17 cellular contexts compared by ENCODE assay signal in genomic region chr14:93017898-93018297, GRCh38.
DNase-seq lines count a peak whose midpoint lies in the region; ATAC-seq, FAIRE-seq and TF ChIP-seq lines count a peak whose summit lies in the region.
"Had no signal": no experiment of that assay in that cellular context is flagged by ENCODE, and none has a peak within 500 bp of the region (broad histone marks: within the 10 kb centered on the region; RNA-seq: fewer than 3 reads in every experiment).

No MANE protein-coding gene starts in this region.

- in situ Hi-C loops in transverse colon (cut with MboI; ENCODE audit: low pct_ligation_motif_present in 1 of 4, low pct_unique_long_range_greater_than_20kb in 1 of 4, low sequenced_read_pairs in 3 of 4): no loop called here

- peaks cover 13% of the 10 kb centered on the region for H4K20me1 ChIP-seq in neural progenitor cell (ENCODE audit: low read depth)

- peak in 1 of 4 donors; percentile 19 for ATAC-seq in heart left ventricle
- ATAC-seq in Right ventricle myocardium inferior: no peak
- peak; percentile 10 for ATAC-seq in gastroesophageal sphincter

- DNase-seq in heart left ventricle (no peak), Right ventricle myocardium inferior (ENCODE audit: missing footprints) (no peak), neural progenitor cell (ENCODE audit: low spot score) (no peak), transverse colon (no peak), inferior parietal cortex (ENCODE audit: extremely low spot score) (no peak), GM12891 (ENCODE audit: insufficient read length, low spot score) (no peak), CD1c-positive myeloid dendritic cell (ENCODE audit: extremely low spot score) (no peak)
- DNase-seq: activated CD4-positive, alpha-beta T cell treated with anti-CD3 and anti-CD28 coated beads, Interleukin-2, amount 50 U/mL, for 48 hours; COR-L47; immature natural killer cell; NCI-H1092; occipital lobe; stimulated activated naive CD4-positive, alpha-beta T cell had no signal

- H3K4me1 Mint-ChIP-seq in neural progenitor cell: peaks cover 37% of the 10 kb centered on the region

- H3K27me3 Mint-ChIP-seq in neural progenitor cell (ENCODE audit: insufficient read depth, low read depth): peaks cover 16% of the 10 kb centered on the region

- H3K9ac ChIP-seq in neural progenitor cell: no peak overlapping the region

- no peak for FAIRE-seq in GM12891 (lab: Jason Lieb, UNC)
- FAIRE-seq: RCC 7860, TTC549 had no signal

- peaks cover 9% of the 10 kb centered on the region for H3F3A ChIP-seq in neural progenitor cell (ENCODE audit: low read depth)

- WGBS in heart left ventricle, 4 donors: 79 to 90% (median 82%) methylated on average over 9 to 10 of the region's 10 CpGs
- 66 to 81% methylated on average over 2 to 9 of the region's 10 CpGs for WGBS in gastroesophageal sphincter (ENCODE audit: low coverage in 1 of 2), 2 donors
- WGBS in transverse colon (ENCODE audit: low coverage in 1 of 2), 2 donors: 92% methylated on average over 10 of the region's 10 CpGs; no CpG with 5 or more reads in 1 of the 2 donors

- H3K79me2 ChIP-seq in neural progenitor cell (ENCODE audit: low read depth): no peaks in the 10 kb centered on the region

- intact Hi-C loops in heart left ventricle (cut with DNase I): no loop called here
- intact Hi-C loops in Right ventricle myocardium inferior (cut with DNase I): no loop called here
- intact Hi-C loops in transverse colon (cut with DNase I; ENCODE audit: low total_unique reads): no loop called here

- H3K27me3 ChIP-seq in heart left ventricle (no peaks in the 10 kb centered on the region), gastroesophageal sphincter (no peaks in the 10 kb centered on the region), neural progenitor cell (no peaks in the 10 kb centered on the region), transverse colon (no peaks in the 10 kb centered on the region)

- no peaks in the 10 kb centered on the region for H3K9me3 Mint-ChIP-seq in neural progenitor cell
- H3K9me3 Mint-ChIP-seq: immature natural killer cell had no signal

- no peak overlapping the region for H2AFZ ChIP-seq in neural progenitor cell (replicated peaks)

- H3K4me1 ChIP-seq in heart left ventricle (peaks cover 10 to 75% (median 45%) of the 10 kb centered on the region in 12 donors), gastroesophageal sphincter (peaks cover 15 to 99% (median 64%) of the 10 kb centered on the region in 3 donors), neural progenitor cell (peaks cover 31% of the 10 kb centered on the region), transverse colon (peaks cover 20 to 40% (median 24%) of the 10 kb centered on the region in 4 donors)

- TF ChIP-seq EP300 in gastroesophageal sphincter (IDR thresholded peaks at IDR 0.05) (no peak), transverse colon (IDR thresholded peaks at IDR 0.05; ENCODE audit: low read depth) (no peak)

- H3K27ac ChIP-seq in heart left ventricle (peak overlapping the region in 11 of 12 donors; percentile 13 to 81 (median 50)), gastroesophageal sphincter (peak overlapping the region; percentile 82 to 90 (median 86)), neural progenitor cell (no peak overlapping the region), transverse colon (peak overlapping the region; percentile 64 to 83 (median 72))
- H3K27ac ChIP-seq: HL-60 had no signal

- H3K36me3 Mint-ChIP-seq in neural progenitor cell: peaks cover 2% of the 10 kb centered on the region

- H3K27ac Mint-ChIP-seq in neural progenitor cell: no peak overlapping the region

- TF ChIP-seq CTCF in heart left ventricle (IDR thresholded peaks at IDR 0.05): no peak
- no peak for TF ChIP-seq CTCF in gastroesophageal sphincter (IDR thresholded peaks at IDR 0.05)
- no peak for TF ChIP-seq CTCF in neural progenitor cell (IDR thresholded peaks at IDR 0.05)
- no peak for TF ChIP-seq CTCF in transverse colon (IDR thresholded peaks at IDR 0.05)

- TF ChIP-seq POLR2A in heart left ventricle (IDR thresholded peaks at IDR 0.05) (no peak), gastroesophageal sphincter (IDR thresholded peaks at IDR 0.05) (no peak), transverse colon (IDR thresholded peaks at IDR 0.05) (no peak), GM12891 (IDR thresholded peaks at IDR 0.05; ENCODE audit: low read depth, low read length) (no peak)

- no peak overlapping the region for H3K4me3 ChIP-seq in heart left ventricle
- no peak overlapping the region for H3K4me3 ChIP-seq in gastroesophageal sphincter
- no peak overlapping the region for H3K4me3 ChIP-seq in neural progenitor cell
- H3K4me3 ChIP-seq in transverse colon: no peak overlapping the region

- peaks cover 0 to 16% (median 0%) of the 10 kb centered on the region in 9 donors for H3K36me3 ChIP-seq in heart left ventricle
- H3K36me3 ChIP-seq in gastroesophageal sphincter: peaks cover 0 to 5% of the 10 kb centered on the region in 2 donors
- no peaks in the 10 kb centered on the region for H3K36me3 ChIP-seq in neural progenitor cell
- no peaks in the 10 kb centered on the region for H3K36me3 ChIP-seq in transverse colon

- H3K4me2 ChIP-seq in neural progenitor cell: peak overlapping the region; percentile 5

- no peak overlapping the region for H3K4me3 Mint-ChIP-seq in neural progenitor cell
- H3K4me3 Mint-ChIP-seq: immature natural killer cell had no signal

- H3K9me3 ChIP-seq in heart left ventricle (no peaks in the 10 kb centered on the region), gastroesophageal sphincter (no peaks in the 10 kb centered on the region), neural progenitor cell (ENCODE audit: low read depth) (no peaks in the 10 kb centered on the region), transverse colon (no peaks in the 10 kb centered on the region)

TF ChIP-seq in GM12891, 5 proteins besides CTCF, POLR2A, EP300 and RAD21:
- TF ChIP-seq TAF1 (IDR thresholded peaks at IDR 0.05; ENCODE audit: low read depth, low read length) (no peak), PAX5 (IDR thresholded peaks at IDR 0.05; ENCODE audit: insufficient read depth, low read length, severe bottlenecking) (no peak), POLR2AphosphoS5 (IDR thresholded peaks at IDR 0.05; ENCODE audit: low read depth, low read length) (no peak), SPI1 (IDR thresholded peaks at IDR 0.05; ENCODE audit: low read depth, low read length) (no peak)
